ENCODE assay signal across 1 cellular context in genomic region chr2:205925373-205926337, GRCh38.
TF ChIP-seq lines count a peak whose summit lies in the region.

No MANE protein-coding gene starts in this region.

TF ChIP-seq in Ishikawa, 13 proteins besides CTCF, POLR2A, EP300 and RAD21 (continued from another document):
- TF ChIP-seq REST (IDR thresholded peaks at IDR 0.05; ENCODE audit: low read depth): no peak
